ENCODE assay signal across 32 cellular contexts in the genomic region with DNA sequence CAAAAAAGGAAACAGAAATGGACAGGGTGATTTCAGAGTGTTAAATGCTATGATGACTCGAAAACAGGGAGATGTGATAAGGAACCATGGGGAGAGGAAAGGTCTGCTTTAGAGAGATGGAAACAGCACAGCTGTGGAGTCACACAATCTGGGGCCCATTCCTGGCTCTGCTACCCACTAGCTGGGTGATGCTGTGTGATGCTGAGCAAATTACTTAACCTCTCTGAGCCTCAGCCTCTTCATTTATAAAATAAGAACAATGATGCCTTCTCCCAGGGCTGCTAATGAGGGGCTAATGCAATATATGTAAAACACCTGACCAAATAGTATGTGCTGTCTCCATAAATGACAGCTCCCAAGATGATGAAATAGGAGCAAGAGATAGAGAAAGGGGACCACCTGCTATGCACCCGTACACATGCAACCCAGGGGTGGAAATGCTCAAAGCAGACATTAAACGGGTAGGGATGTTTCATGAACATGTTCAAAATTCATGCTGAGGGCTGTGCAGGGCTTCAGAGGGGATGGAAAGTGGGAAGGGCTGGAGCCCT.
"Had no signal": no experiment of that assay in that cellular context is flagged by ENCODE, and none has a peak within 500 bp of the region (broad histone marks: within the 10 kb centered on the region; RNA-seq: fewer than 3 reads in every experiment).

No MANE protein-coding gene starts in this region.

- H3K36me3 Mint-ChIP-seq: activated naive CD8-positive, alpha-beta T cell had no signal

- H3K27me3 Mint-ChIP-seq: activated B cell treated with CpG ODN at 0.5 μM for 24 hours; activated CD8-positive, alpha-beta T cell treated with anti-CD3 and anti-CD28 coated beads for 36 hours; activated naive CD8-positive, alpha-beta T cell; activated T-helper 17 cell treated with anti-CD3 and anti-CD28 coated beads, Interleukin-2, amount 50 U/mL, for 72 hours had no signal

- H3K4me3 Mint-ChIP-seq: activated B cell treated with CpG ODN at 0.5 μM for 24 hours; activated CD8-positive, alpha-beta T cell treated with anti-CD3 and anti-CD28 coated beads for 36 hours; activated naive CD8-positive, alpha-beta T cell; activated T-cell treated with anti-CD3 and anti-CD28 coated beads, Interleukin-2, amount 50 U/mL, for 4 hours; activated T-helper 17 cell treated with anti-CD3 and anti-CD28 coated beads, Interleukin-2, amount 50 U/mL, for 72 hours; dendritic cell treated with granulocyte-macrophage colony-stimulating factor and Interleukin-4, amounts not matched to agents 40 ng/mL and 50 ng/mL, for 4 days; T-helper 17 cell; T-helper 2 cell treated with Interferon-gamma antibody and Interleukin-4, amounts not matched to agents 5 μg/mL and 100 μg/mL, for 36 hours had no signal

- H3K9me3 Mint-ChIP-seq: activated B cell treated with CpG ODN at 0.5 μM for 24 hours; activated CD8-positive, alpha-beta T cell treated with anti-CD3 and anti-CD28 coated beads for 36 hours; activated T-cell treated with anti-CD3 and anti-CD28 coated beads, Interleukin-2, amount 50 U/mL, for 4 hours; activated T-helper 17 cell treated with anti-CD3 and anti-CD28 coated beads, Interleukin-2, amount 50 U/mL, for 72 hours; dendritic cell treated with granulocyte-macrophage colony-stimulating factor and Interleukin-4, amounts not matched to agents 40 ng/mL and 50 ng/mL, for 4 days; T-helper 2 cell treated with Interferon-gamma antibody and Interleukin-4, amounts not matched to agents 5 μg/mL and 100 μg/mL, for 36 hours had no signal

- H3K4me1 Mint-ChIP-seq: activated B cell treated with CpG ODN at 0.5 μM for 24 hours; activated T-helper 17 cell treated with anti-CD3 and anti-CD28 coated beads, Interleukin-2, amount 50 U/mL, for 72 hours had no signal

- H3K27ac Mint-ChIP-seq: activated B cell treated with CpG ODN at 0.5 μM for 24 hours; activated CD8-positive, alpha-beta T cell treated with anti-CD3 and anti-CD28 coated beads for 36 hours; activated naive CD8-positive, alpha-beta T cell; activated T-helper 17 cell treated with anti-CD3 and anti-CD28 coated beads, Interleukin-2, amount 50 U/mL, for 72 hours; dendritic cell treated with granulocyte-macrophage colony-stimulating factor and Interleukin-4, amounts not matched to agents 40 ng/mL and 50 ng/mL, for 4 days; T-helper 17 cell; T-helper 2 cell treated with Interferon-gamma antibody and Interleukin-4, amounts not matched to agents 5 μg/mL and 100 μg/mL, for 36 hours had no signal

- DNase-seq: activated B cell treated with CpG ODN at 0.5 μM for 24 hours; activated CD4-positive, alpha-beta T cell treated with anti-CD3 and anti-CD28 coated beads for 48 hours; activated CD4-positive, alpha-beta T cell treated with anti-CD3 and anti-CD28 coated beads, Interleukin-2, amount 50 U/mL, for 1 hour; activated CD4-positive, alpha-beta T cell treated with anti-CD3 and anti-CD28 coated beads, Interleukin-2, amount 50 U/mL, for 48 hours; activated CD8-positive, alpha-beta memory T cell treated with anti-CD3 and anti-CD28 coated beads for 24 hours; activated CD8-positive, alpha-beta T cell treated with anti-CD3 and anti-CD28 coated beads for 36 hours; activated effector memory CD4-positive, alpha-beta T cell treated with Interleukin-2 at 50 U/mL for 16 hours; activated gamma-delta T cell treated with Interleukin-2 at 50 U/mL for 16 hours; activated naive CD4-positive, alpha-beta T cell treated with anti-CD3 and anti-CD28 coated beads, Interleukin-2, amount 50 U/mL, for 16 hours; activated naive CD4-positive, alpha-beta T cell treated with Interleukin-2 at 50 U/mL for 16 hours; activated T-cell treated with anti-CD3 and anti-CD28 coated beads, Interleukin-2, amount 50 U/mL, for 4 hours; amniotic stem cell; aorta; body of pancreas; caudate nucleus; colonic mucosa; dorsolateral prefrontal cortex; effector memory CD4-positive, alpha-beta T cell; erythroblast; foreskin keratinocyte; gastrocnemius medialis; glutamatergic neuron; heart left ventricle; T-helper 1 cell; T-helper 17 cell; T1000; WERI-Rb-1 had no signal

- ATAC-seq: activated CD4-positive, CD25-positive, alpha-beta regulatory T cell treated with anti-CD3 and anti-CD28 coated beads, Interleukin-2, amount 50 U/mL, for 24 hours; activated CD8-positive, alpha-beta T cell treated with anti-CD3 and anti-CD28 coated beads for 36 hours; activated T-cell treated with anti-CD3 and anti-CD28 coated beads, Interleukin-2, amount 50 U/mL, for 4 hours; activated T-helper 17 cell treated with anti-CD3 and anti-CD28 coated beads, Interleukin-2, amount 50 U/mL, for 72 hours; body of pancreas; foreskin keratinocyte; gastrocnemius medialis; heart left ventricle; T-helper 17 cell had no signal
